Comparison of ENCODE assay signal across 21 cellular contexts in the genomic region with DNA sequence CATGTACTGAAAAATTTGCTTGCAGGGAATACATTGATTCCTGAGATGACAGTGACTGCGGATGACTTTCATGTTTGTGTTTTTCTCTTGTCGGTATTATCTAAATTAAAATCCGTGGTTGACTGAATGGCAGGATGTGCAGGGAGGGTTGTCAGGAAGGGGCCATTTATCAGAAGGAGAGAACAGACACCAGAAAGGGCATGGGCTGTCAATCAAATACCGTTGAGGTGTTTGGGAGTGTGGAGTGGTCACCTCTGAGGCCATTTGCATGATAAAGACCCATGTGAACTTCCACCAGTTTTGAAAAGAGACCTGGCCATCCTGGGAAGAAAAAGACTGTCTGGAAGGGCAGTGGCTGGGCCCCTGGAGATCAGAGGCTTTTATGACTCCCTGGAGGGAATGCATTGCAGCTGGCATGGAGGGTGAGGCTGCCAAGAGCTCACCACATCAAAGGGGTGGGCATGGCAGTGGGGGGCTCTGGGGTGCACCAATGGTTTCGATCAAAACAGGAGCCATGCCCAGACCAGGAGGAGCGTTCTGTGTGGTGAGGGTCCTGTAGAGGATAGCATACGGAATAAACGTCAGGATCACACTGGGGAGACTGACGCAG.
DNase-seq lines count a peak whose midpoint lies in the region; ATAC-seq, FAIRE-seq and TF ChIP-seq lines count a peak whose summit lies in the region.
"Had no signal": no experiment of that assay in that cellular context is flagged by ENCODE, and none has a peak within 500 bp of the region (broad histone marks: within the 10 kb centered on the region; RNA-seq: fewer than 3 reads in every experiment).

No MANE protein-coding gene starts in this region.

- no peaks in the 10 kb centered on the region for H3K79me2 ChIP-seq in neural progenitor cell (ENCODE audit: low read depth)

- ATAC-seq in heart left ventricle (no peak), HG02571 (IDR thresholded peaks at IDR 0.05; ENCODE audit: unreplicated experiment) (no peak), HG02884 (IDR thresholded peaks at IDR 0.05; ENCODE audit: unreplicated experiment) (no peak)
- ATAC-seq: Right ventricle myocardium inferior had no signal

- TF ChIP-seq CTCF in right atrium auricular region (IDR thresholded peaks at IDR 0.05) (no peak), heart left ventricle (IDR thresholded peaks at IDR 0.05) (no peak), bronchial epithelial cell (IDR thresholded peaks at IDR 0.05; ENCODE audit: insufficient read depth, low read length, severe bottlenecking) (no peak), neural progenitor cell (IDR thresholded peaks at IDR 0.05) (no peak)

- H3K27ac ChIP-seq in right atrium auricular region (no peak overlapping the region), heart left ventricle (no peak overlapping the region), neural progenitor cell (no peak overlapping the region)

- H3K27me3 ChIP-seq in right atrium auricular region: no peaks in the 10 kb centered on the region
- H3K27me3 ChIP-seq in heart left ventricle: no peaks in the 10 kb centered on the region
- H3K27me3 ChIP-seq in bronchial epithelial cell (ENCODE audit: control insufficient read depth, insufficient read depth, low read length): no peaks in the 10 kb centered on the region
- no peaks in the 10 kb centered on the region for H3K27me3 ChIP-seq in neural progenitor cell

- no peaks in the 10 kb centered on the region for H3K9me3 Mint-ChIP-seq in neural progenitor cell
- H3K9me3 Mint-ChIP-seq: CD8-positive, alpha-beta memory T cell; HFFc6 had no signal

- no peaks in the 10 kb centered on the region for H3F3A ChIP-seq in neural progenitor cell (ENCODE audit: low read depth)

- intact Hi-C loops in heart left ventricle (cut with DNase I): loop anchor here (5.0 to 10.0 kb wide), 10 partner anchors 64 to 594 kb away; a partner anchor contains a TSS

- no peaks in the 10 kb centered on the region for H4K20me1 ChIP-seq in neural progenitor cell (ENCODE audit: low read depth)

- peaks cover 21% of the 10 kb centered on the region for H3K4me1 Mint-ChIP-seq in neural progenitor cell

- no peak overlapping the region for H3K9ac ChIP-seq in neural progenitor cell

- no peak overlapping the region for H2AFZ ChIP-seq in neural progenitor cell (replicated peaks)

- peak overlapping the region; percentile 11 for H3K27ac Mint-ChIP-seq in neural progenitor cell
- H3K27ac Mint-ChIP-seq: CD8-positive, alpha-beta memory T cell; HFFc6 had no signal

- whole genome bisulfite sequencing in heart left ventricle, 4 donors: 64 to 70% (median 66%) methylated on average over 9 of the region's 9 CpGs

- DNase-seq in right atrium auricular region (ENCODE audit: low spot score) (peak; percentile 43), heart left ventricle (no peak), bronchial epithelial cell (ENCODE audit: low read depth) (no peak), neural progenitor cell (ENCODE audit: low spot score) (no peak), NCI-H446 treated with DMSO at 0.1 percent for 48 hours (lab: John Stamatoyannopoulos, UW) (no peak)
- DNase-seq: CD8-positive, alpha-beta memory T cell; DMS79 treated with DMSO at 0.1 percent for 48 hours; HFFc6; IMR-90; NCI-H1436 treated with DMSO at 0.1 percent for 48 hours; NCI-H2029 treated with DMSO at 0.1 percent for 48 hours; NCI-H2171; NCI-H446 had no signal

- no peak overlapping the region for H3K4me3 Mint-ChIP-seq in neural progenitor cell
- H3K4me3 Mint-ChIP-seq: CD8-positive, alpha-beta memory T cell; HFFc6 had no signal

- H3K4me1 ChIP-seq in right atrium auricular region (peaks cover 0 to 8% of the 10 kb centered on the region in 2 donors), heart left ventricle (peaks cover 0 to 9% (median 3%) of the 10 kb centered on the region in 12 donors), neural progenitor cell (peaks cover 5% of the 10 kb centered on the region)

- H3K9me3 ChIP-seq in right atrium auricular region (no peaks in the 10 kb centered on the region), heart left ventricle (no peaks in the 10 kb centered on the region), neural progenitor cell (ENCODE audit: low read depth) (no peaks in the 10 kb centered on the region)

- no peak for TF ChIP-seq POLR2A in heart left ventricle (IDR thresholded peaks at IDR 0.05)

- H3K36me3 ChIP-seq in right atrium auricular region (no peaks in the 10 kb centered on the region), heart left ventricle (no peaks in the 10 kb centered on the region), bronchial epithelial cell (ENCODE audit: control insufficient read depth, insufficient read depth, low read length) (no peaks in the 10 kb centered on the region), neural progenitor cell (no peaks in the 10 kb centered on the region)

- H3K4me3 ChIP-seq in right atrium auricular region: no peak overlapping the region
- no peak overlapping the region for H3K4me3 ChIP-seq in heart left ventricle
- H3K4me3 ChIP-seq in bronchial epithelial cell (ENCODE audit: low read depth, low read length): no peak overlapping the region
- H3K4me3 ChIP-seq in neural progenitor cell: no peak overlapping the region

- H3K4me2 ChIP-seq in neural progenitor cell: no peak overlapping the region

- H3K36me3 Mint-ChIP-seq in neural progenitor cell: no peaks in the 10 kb centered on the region
- H3K36me3 Mint-ChIP-seq: CD8-positive, alpha-beta memory T cell had no signal

- FAIRE-seq in bronchial epithelial cell (lab: Jason Lieb, UNC): peak; percentile 32
- FAIRE-seq: A204.1, D721Med, H54, HTR-8/SVneo, RCC 7860 had no signal

- peaks cover 8% of the 10 kb centered on the region for H3K27me3 Mint-ChIP-seq in neural progenitor cell (ENCODE audit: insufficient read depth, low read depth)
